Comparison of ENCODE assay signal across 8 cellular contexts in the genomic region with DNA sequence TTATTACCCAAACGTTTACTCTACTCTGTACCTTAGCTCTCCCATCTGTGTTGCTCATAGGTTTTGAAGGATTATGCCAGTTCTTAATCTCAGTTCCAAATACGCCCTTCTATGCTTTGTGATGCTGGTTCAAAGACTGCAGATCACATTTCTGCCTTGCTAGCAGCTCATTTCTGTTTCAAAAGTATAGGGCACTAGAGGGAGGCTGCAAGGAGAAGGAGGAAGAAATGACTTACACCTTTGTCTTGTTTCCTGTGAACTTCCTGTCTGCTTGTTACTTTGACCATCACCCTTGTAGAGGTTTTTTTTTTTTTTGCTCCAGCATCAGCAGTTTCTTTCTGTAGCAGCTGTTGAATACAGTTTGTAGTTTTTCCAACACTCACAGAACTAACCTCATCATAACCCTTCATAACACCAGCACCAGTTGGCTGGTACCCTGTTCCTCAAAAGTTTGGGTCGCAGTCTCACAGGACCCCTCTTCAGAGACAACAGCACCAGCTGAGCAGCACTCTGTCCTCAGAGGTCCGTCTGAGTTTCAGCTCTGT. TPM values are rescaled to one million over a fixed set of nuclear protein-coding genes. Genes with fewer than 3 reads are reported as not detected.
A peak's percentile ranks its signal among the peaks of the same experiment; 100 is the strongest.
DNase-seq lines count a peak whose midpoint lies in the region; ATAC-seq and TF ChIP-seq lines count a peak whose summit lies in the region.

No MANE protein-coding gene starts in this region.

- no peaks in the 10 kb centered on the region for H3K27me3 Mint-ChIP-seq in activated CD8-positive, alpha-beta T cell treated with anti-CD3 and anti-CD28 coated beads for 36 hours

- H3K9me3 Mint-ChIP-seq in activated CD8-positive, alpha-beta T cell treated with anti-CD3 and anti-CD28 coated beads for 36 hours = no peaks in the 10 kb centered on the region

- CTCF ChIA-PET in activated CD8-positive, alpha-beta T cell treated with anti-CD3 and anti-CD28 coated beads for 36 hours (lab: Charles Lee) = interaction anchor here (0.7 to 2.2 kb wide), 9 partner anchors 11 to 138 kb away, joined by 3 to 6 read pairs (median 3); partner anchors contain the start of gene SFR1

- no peaks in the 10 kb centered on the region for H3K36me3 ChIP-seq in spleen

- DNase-seq in AML-193 (lab: John Stamatoyannopoulos, UW) = peak; percentile 62 to 78
- DNase-seq in activated CD8-positive, alpha-beta T cell treated with anti-CD3 and anti-CD28 coated beads for 36 hours = peak; percentile 17
- no peak for DNase-seq in spleen
- DNase-seq in activated effector memory CD4-positive, alpha-beta T cell treated with anti-CD3 and anti-CD28 coated beads, Interleukin-2, amount 50 U/mL, for 16 hours = no peak
- DNase-seq in SKM-1 treated with dmso at 0.1 percent for 144 hours (lab: John Stamatoyannopoulos, UW; ENCODE audit: unreplicated experiment) = no peak
- no peak for DNase-seq in coronary artery (ENCODE audit: low spot score)

- peak overlapping the region in 1 of 8 donors; percentile 19 for H3K4me3 ChIP-seq in spleen
- no peak overlapping the region for H3K4me3 ChIP-seq in coronary artery

- POLR2A ChIA-PET in activated CD8-positive, alpha-beta T cell treated with anti-CD3 and anti-CD28 coated beads for 36 hours (lab: Charles Lee) = interaction anchor here (0.8 kb wide), 1 partner anchor 138 kb away, joined by 4 read pairs; the partner anchor contains the start of gene SFR1

- H3K4me1 ChIP-seq in spleen = peaks cover 25 to 99% (median 67%) of the 10 kb centered on the region in 6 donors

- H3K9me3 ChIP-seq in spleen = no peaks in the 10 kb centered on the region

- no peak for TF ChIP-seq POLR2A in spleen (IDR thresholded peaks at IDR 0.05)

- H3K27ac ChIP-seq in spleen (peak overlapping the region in 7 of 8 donors; percentile 57 to 80 (median 74)), coronary artery (no peak overlapping the region)

- no peaks in the 10 kb centered on the region for H3K36me3 Mint-ChIP-seq in activated CD8-positive, alpha-beta T cell treated with anti-CD3 and anti-CD28 coated beads for 36 hours (ENCODE audit: low read depth)

- 8 to 19% (median 11%) methylated on average over 4 of the region's 4 CpGs for WGBS in spleen, 5 donors

- H3K27me3 ChIP-seq in spleen (replicated peaks in 1 of 7) = no peaks in the 10 kb centered on the region

- H3K4me3 Mint-ChIP-seq in activated CD8-positive, alpha-beta T cell treated with anti-CD3 and anti-CD28 coated beads for 36 hours = peak overlapping the region; percentile 50

- intact Hi-C loops in activated CD8-positive, alpha-beta T cell treated with anti-CD3 and anti-CD28 coated beads for 36 hours (cut with micrococcal nuclease) = no loop called here
- intact Hi-C loops in spleen (cut with DNase I; ENCODE audit: low total_unique reads) = no loop called here

- ATAC-seq in GM19043 (IDR thresholded peaks at IDR 0.05; ENCODE audit: low read depth, unreplicated experiment) (peak; percentile 88), HG03103 (IDR thresholded peaks at IDR 0.05; ENCODE audit: low read depth, unreplicated experiment) (peak; percentile 81)
- peak; percentile 89 for ATAC-seq in activated CD8-positive, alpha-beta T cell treated with anti-CD3 and anti-CD28 coated beads for 36 hours

- peaks cover 71% of the 10 kb centered on the region for H3K4me1 Mint-ChIP-seq in activated CD8-positive, alpha-beta T cell treated with anti-CD3 and anti-CD28 coated beads for 36 hours (ENCODE audit: low read depth)

- no peak for TF ChIP-seq CTCF in activated CD8-positive, alpha-beta T cell treated with anti-CD3 and anti-CD28 coated beads for 36 hours (IDR thresholded peaks at IDR 0.05)
- TF ChIP-seq CTCF in spleen (IDR thresholded peaks at IDR 0.05 in 8 of 11, conservative IDR thresholded peaks at IDR 0.05 in 3 of 11) (no peak), coronary artery (IDR thresholded peaks at IDR 0.05) (no peak)

- H3K27ac Mint-ChIP-seq in activated CD8-positive, alpha-beta T cell treated with anti-CD3 and anti-CD28 coated beads for 36 hours = peak overlapping the region; percentile 89

RNA-seq across cellular contexts. Expression of gene SLK, which starts 16.5 kb away (rescaled TPM):
- total RNA-seq in activated CD8-positive, alpha-beta T cell treated with anti-CD3 and anti-CD28 coated beads for 36 hours = 10 to 100 TPM; 17.8 to 19.2 TPM
- 10 to 100 TPM; 28.9 to 47.4 (median 39.0) TPM for total RNA-seq in spleen
- polyA plus RNA-seq in spleen = 1 to 10 TPM; 5.6 to 9.1 (median 5.8) TPM

Comparison
In these comparisons a context has a peak if more than half of its experiments do, and no peak if none do; other contexts are left out.
1. DNase-seq: peak in AML-193 (2 of 2) and activated CD8-positive, alpha-beta T cell treated with anti-CD3 and anti-CD28 coated beads for 36 hours (single experiment); none in spleen (single experiment), activated effector memory CD4-positive, alpha-beta T cell treated with anti-CD3 and anti-CD28 coated beads, Interleukin-2, amount 50 U/mL, for 16 hours (single experiment), SKM-1 treated with dmso at 0.1 percent for 144 hours (single experiment) and coronary artery (single experiment).
2. H3K27ac ChIP-seq: peak in spleen (7 of 8); none in coronary artery (0 of 2).
3. Peak in every context shown above with its lines, with median percentiles within 50 percentile points of each other: ATAC-seq.